In genomic region chr22:42364641-42365336, GRCh38 we compare ENCODE assay signal across 1 cellular context.
A peak's percentile ranks its signal among the peaks of the same experiment; 100 is the strongest.
TF ChIP-seq lines count a peak whose summit lies in the region.

No MANE protein-coding gene starts in this region.

TF ChIP-seq in HEK293, 187 proteins besides CTCF, POLR2A, EP300 and RAD21 (continued from another document):
- TF ChIP-seq HIC1 (tag by site-specific recombination; IDR thresholded peaks at IDR 0.05) (no peak), ZNF274 (IDR thresholded peaks at IDR 0.05; ENCODE audit: low read length) (no peak), ZNF274 (tag by site-specific recombination; IDR thresholded peaks at IDR 0.05; ENCODE audit: borderline replicate concordance) (no peak), GFI1B (tag by site-specific recombination; IDR thresholded peaks at IDR 0.05) (0 out of 2 replicates have a peak, but pooled peaks have one; percentile 15), PRDM4 (tag by site-specific recombination; IDR thresholded peaks at IDR 0.05) (peak; percentile 61; the same call in 1 of the 2 replicates), ZBTB11 (tag by site-specific recombination; conservative IDR thresholded peaks at IDR 0.05; ENCODE audit: low read depth) (no peak), ZBTB20 (tag by site-specific recombination; IDR thresholded peaks at IDR 0.05) (peak; percentile 54), ZNF398 (tag by site-specific recombination; IDR thresholded peaks at IDR 0.05) (peak; percentile 70), ZBTB17 (tag by site-specific recombination; IDR thresholded peaks at IDR 0.05) (peak; percentile 51), ZNF629 (tag by site-specific recombination; IDR thresholded peaks at IDR 0.05) (peak; percentile 91), ZBTB21 (tag by site-specific recombination; IDR thresholded peaks at IDR 0.05) (peak; percentile 92), ZNF175 (tag by site-specific recombination; IDR thresholded peaks at IDR 0.05) (no peak), ZNF843 (tag by site-specific recombination; IDR thresholded peaks at IDR 0.05) (no peak), IKZF3 (tag by site-specific recombination; IDR thresholded peaks at IDR 0.05) (peak; percentile 62; the same call in 1 of the 2 replicates), ZNF521 (tag by site-specific recombination; IDR thresholded peaks at IDR 0.05) (no peak)
